14 cellular contexts compared by ENCODE assay signal in genomic region chr2:69214898-69215297, GRCh38.
DNase-seq lines count a peak whose midpoint lies in the region; ATAC-seq and TF ChIP-seq lines count a peak whose summit lies in the region.
"Had no signal": no experiment of that assay in that cellular context is flagged by ENCODE, and none has a peak within 500 bp of the region (broad histone marks: within the 10 kb centered on the region; RNA-seq: fewer than 3 reads in every experiment).

No MANE protein-coding gene starts in this region.

- H3K36me3 ChIP-seq in A673 (ENCODE audit: insufficient read depth, low read length, poor library complexity, severe bottlenecking) = no peaks in the 10 kb centered on the region
- H3K36me3 ChIP-seq in Loucy (ENCODE audit: insufficient read depth, low read length) = no peaks in the 10 kb centered on the region

- H3K4me1 Mint-ChIP-seq in stimulated activated memory B cell treated with anti-CD40 and anti-IgM and Interleukin-4, amounts not matched to agents 10 μg/mL and 1 μg/mL and 100 μg/mL, for 72 hours = no peaks in the 10 kb centered on the region

- peaks cover 3% of the 10 kb centered on the region for H3K4me1 ChIP-seq in A673 (ENCODE audit: insufficient read depth, low read length, poor library complexity, severe bottlenecking)
- peaks cover 46% of the 10 kb centered on the region for H3K4me1 ChIP-seq in Loucy (ENCODE audit: insufficient read depth, low read length, poor library complexity, severe bottlenecking)

- POLR2A ChIA-PET in A673 (lab: Charles Lee; ENCODE audit: low non-redundant PET) = no interaction called here

- H3K9ac ChIP-seq in Loucy (ENCODE audit: low read depth, low read length, poor library complexity, severe bottlenecking) = no peak overlapping the region

- H3K27ac Mint-ChIP-seq in stimulated activated memory B cell treated with anti-CD40 and anti-IgM and Interleukin-4, amounts not matched to agents 10 μg/mL and 1 μg/mL and 100 μg/mL, for 72 hours = no peak overlapping the region
- H3K27ac Mint-ChIP-seq: activated CD8-positive, alpha-beta T cell treated with anti-CD3 and anti-CD28 coated beads for 36 hours; natural killer cell treated with Interleukin-12 subunit alpha and Interleukin-12 subunit beta and Interleukin-15 and Interleukin-18, amount 100 ng/mL, for 72 hours had no signal

- CTCF ChIA-PET in A673 (lab: Charles Lee) = no interaction called here

- peak overlapping the region; percentile 26 for H3K4me2 ChIP-seq in Loucy (ENCODE audit: low read depth, low read length, poor library complexity, severe bottlenecking)

- peak; percentile 39 for DNase-seq in A673 (ENCODE audit: low spot score)
- DNase-seq in coronary artery (ENCODE audit: low spot score) = no peak
- DNase-seq in left kidney (ENCODE audit: low read depth, low spot score) = peak; percentile 56
- no peak for DNase-seq in COLO668 (lab: John Stamatoyannopoulos, UW; ENCODE audit: unreplicated experiment)
- no peak for DNase-seq in activated CD4-positive, alpha-beta T cell treated with anti-CD3 and anti-CD28 coated beads, Interleukin-2, amount 50 U/mL, for 4 hours
- DNase-seq: activated CD8-positive, alpha-beta T cell treated with anti-CD3 and anti-CD28 coated beads for 36 hours; effector CD4-positive, alpha-beta T cell; NCI-H1048; stimulated activated naive CD8-positive, alpha-beta T cell treated with anti-CD3 and anti-CD28 coated beads, Interleukin-15, Interleukin-2, amounts not matched to agents 100 U/mL and 50 U/mL, for 24 hours had no signal

- no peaks in the 10 kb centered on the region for H3K9me3 Mint-ChIP-seq in stimulated activated memory B cell treated with anti-CD40 and anti-IgM and Interleukin-4, amounts not matched to agents 10 μg/mL and 1 μg/mL and 100 μg/mL, for 72 hours
- H3K9me3 Mint-ChIP-seq: activated CD8-positive, alpha-beta T cell treated with anti-CD3 and anti-CD28 coated beads for 36 hours; activated naive CD4-positive, alpha-beta T cell treated with anti-CD3 and anti-CD28 coated beads, Interleukin-2, amount 50 U/mL, for 72 hours; natural killer cell treated with Interleukin-12 subunit alpha and Interleukin-12 subunit beta and Interleukin-15 and Interleukin-18, amount 100 ng/mL, for 72 hours had no signal

- H3K4me3 ChIP-seq in A673 (ENCODE audit: low read depth, low read length, poor library complexity, severe bottlenecking) (no peak overlapping the region), Loucy (ENCODE audit: low read length, poor library complexity, severe bottlenecking) (no peak overlapping the region), coronary artery (no peak overlapping the region)

- H3K36me3 Mint-ChIP-seq in stimulated activated memory B cell treated with anti-CD40 and anti-IgM and Interleukin-4, amounts not matched to agents 10 μg/mL and 1 μg/mL and 100 μg/mL, for 72 hours = no peaks in the 10 kb centered on the region
- H3K36me3 Mint-ChIP-seq: activated naive CD4-positive, alpha-beta T cell treated with anti-CD3 and anti-CD28 coated beads, Interleukin-2, amount 50 U/mL, for 72 hours; natural killer cell treated with Interleukin-12 subunit alpha and Interleukin-12 subunit beta and Interleukin-15 and Interleukin-18, amount 100 ng/mL, for 72 hours had no signal

- no peak overlapping the region for H3K4me3 Mint-ChIP-seq in stimulated activated memory B cell treated with anti-CD40 and anti-IgM and Interleukin-4, amounts not matched to agents 10 μg/mL and 1 μg/mL and 100 μg/mL, for 72 hours
- H3K4me3 Mint-ChIP-seq: activated CD8-positive, alpha-beta T cell treated with anti-CD3 and anti-CD28 coated beads for 36 hours; natural killer cell treated with Interleukin-12 subunit alpha and Interleukin-12 subunit beta and Interleukin-15 and Interleukin-18, amount 100 ng/mL, for 72 hours had no signal

- H3K9me3 ChIP-seq in A673 (ENCODE audit: low read depth, low read length, poor library complexity, severe bottlenecking) (no peaks in the 10 kb centered on the region), Loucy (ENCODE audit: insufficient read depth, low read depth, low read length) (no peaks in the 10 kb centered on the region)

- intact Hi-C loops in A673 (cut with micrococcal nuclease; ENCODE audit: unreplicated experiment) = no loop called here

- peaks cover 10% of the 10 kb centered on the region for H3K27me3 Mint-ChIP-seq in stimulated activated memory B cell treated with anti-CD40 and anti-IgM and Interleukin-4, amounts not matched to agents 10 μg/mL and 1 μg/mL and 100 μg/mL, for 72 hours
- H3K27me3 Mint-ChIP-seq: activated CD8-positive, alpha-beta T cell treated with anti-CD3 and anti-CD28 coated beads for 36 hours had no signal

- H3K27me3 ChIP-seq in A673 (replicated peaks; ENCODE audit: insufficient read depth, low read depth, low read length, poor library complexity) (no peaks in the 10 kb centered on the region), Loucy (ENCODE audit: insufficient read depth, low read length, poor library complexity, severe bottlenecking) (no peaks in the 10 kb centered on the region)

- BruUV-seq in A673 (replicated peaks; lab: Mats Ljungman, UMichigan) = no TSS peak

- ATAC-seq in stimulated activated memory B cell treated with anti-CD40 and anti-IgM and Interleukin-4, amounts not matched to agents 10 μg/mL and 1 μg/mL and 100 μg/mL, for 72 hours = no peak
- no peak for ATAC-seq in HG03135 (IDR thresholded peaks at IDR 0.05; ENCODE audit: unreplicated experiment)
- ATAC-seq: activated CD8-positive, alpha-beta T cell treated with anti-CD3 and anti-CD28 coated beads for 36 hours; activated naive CD4-positive, alpha-beta T cell treated with anti-CD3 and anti-CD28 coated beads, Interleukin-2, amount 50 U/mL, for 72 hours; natural killer cell treated with Interleukin-12 subunit alpha and Interleukin-12 subunit beta and Interleukin-15 and Interleukin-18, amount 100 ng/mL, for 72 hours; stimulated activated naive CD8-positive, alpha-beta T cell treated with anti-CD3 and anti-CD28 coated beads, Interleukin-15, Interleukin-2, amounts not matched to agents 100 U/mL and 50 U/mL, for 24 hours had no signal

- H3K27ac ChIP-seq in A673 (ENCODE audit: low read depth, low read length, poor library complexity, severe bottlenecking) (no peak overlapping the region), coronary artery (peak overlapping the region; percentile 65 to 82)

- no peaks in the 10 kb centered on the region for H3F3A ChIP-seq in Loucy (ENCODE audit: low read depth)

- TF ChIP-seq CTCF in A673 (conservative IDR thresholded peaks at IDR 0.05; ENCODE audit: low read depth, low read length) (no peak), Loucy (conservative IDR thresholded peaks at IDR 0.05; ENCODE audit: low read length) (no peak), coronary artery (IDR thresholded peaks at IDR 0.05) (no peak)

- H3K9me2 ChIP-seq in Loucy (replicated peaks; ENCODE audit: low read depth, low read length) = no peaks in the 10 kb centered on the region

- H2AFZ ChIP-seq in Loucy (ENCODE audit: low read length) = no peak overlapping the region

- H4K20me1 ChIP-seq in Loucy (ENCODE audit: insufficient read depth, low read length, poor library complexity, severe bottlenecking) = no peaks in the 10 kb centered on the region

- no peaks in the 10 kb centered on the region for H3K79me2 ChIP-seq in Loucy (ENCODE audit: insufficient read depth, low read length)

Comparison
In these comparisons a context has a peak if more than half of its experiments do, and no peak if none do; other contexts are left out.
1. DNase-seq: peak in A673 (single experiment) and left kidney (single experiment); none in coronary artery (single experiment), COLO668 (single experiment) and activated CD4-positive, alpha-beta T cell treated with anti-CD3 and anti-CD28 coated beads, Interleukin-2, amount 50 U/mL, for 4 hours (0 of 2).